Comparison of ENCODE assay signal across 1 cellular context in genomic region chr13:102597029-102598015, GRCh38.
TF ChIP-seq lines count a peak whose summit lies in the region.

No MANE protein-coding gene starts in this region.

TF ChIP-seq in GM23338, 12 proteins besides CTCF, POLR2A, EP300 and RAD21 (continued from another document):
- TF ChIP-seq, protein P1, sequence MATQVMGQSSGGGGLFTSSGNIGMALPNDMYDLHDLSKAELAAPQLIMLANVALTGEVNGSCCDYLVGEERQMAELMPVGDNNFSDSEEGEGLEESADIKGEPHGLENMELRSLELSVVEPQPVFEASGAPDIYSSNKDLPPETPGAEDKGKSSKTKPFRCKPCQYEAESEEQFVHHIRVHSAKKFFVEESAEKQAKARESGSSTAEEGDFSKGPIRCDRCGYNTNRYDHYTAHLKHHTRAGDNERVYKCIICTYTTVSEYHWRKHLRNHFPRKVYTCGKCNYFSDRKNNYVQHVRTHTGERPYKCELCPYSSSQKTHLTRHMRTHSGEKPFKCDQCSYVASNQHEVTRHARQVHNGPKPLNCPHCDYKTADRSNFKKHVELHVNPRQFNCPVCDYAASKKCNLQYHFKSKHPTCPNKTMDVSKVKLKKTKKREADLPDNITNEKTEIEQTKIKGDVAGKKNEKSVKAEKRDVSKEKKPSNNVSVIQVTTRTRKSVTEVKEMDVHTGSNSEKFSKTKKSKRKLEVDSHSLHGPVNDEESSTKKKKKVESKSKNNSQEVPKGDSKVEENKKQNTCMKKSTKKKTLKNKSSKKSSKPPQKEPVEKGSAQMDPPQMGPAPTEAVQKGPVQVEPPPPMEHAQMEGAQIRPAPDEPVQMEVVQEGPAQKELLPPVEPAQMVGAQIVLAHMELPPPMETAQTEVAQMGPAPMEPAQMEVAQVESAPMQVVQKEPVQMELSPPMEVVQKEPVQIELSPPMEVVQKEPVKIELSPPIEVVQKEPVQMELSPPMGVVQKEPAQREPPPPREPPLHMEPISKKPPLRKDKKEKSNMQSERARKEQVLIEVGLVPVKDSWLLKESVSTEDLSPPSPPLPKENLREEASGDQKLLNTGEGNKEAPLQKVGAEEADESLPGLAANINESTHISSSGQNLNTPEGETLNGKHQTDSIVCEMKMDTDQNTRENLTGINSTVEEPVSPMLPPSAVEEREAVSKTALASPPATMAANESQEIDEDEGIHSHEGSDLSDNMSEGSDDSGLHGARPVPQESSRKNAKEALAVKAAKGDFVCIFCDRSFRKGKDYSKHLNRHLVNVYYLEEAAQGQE (IDR thresholded peaks at IDR 0.05; ENCODE audit: unreplicated experiment): no peak
- TF ChIP-seq STAT1 (IDR thresholded peaks at IDR 0.05; ENCODE audit: unreplicated experiment): no peak
- TF ChIP-seq, protein P2, sequence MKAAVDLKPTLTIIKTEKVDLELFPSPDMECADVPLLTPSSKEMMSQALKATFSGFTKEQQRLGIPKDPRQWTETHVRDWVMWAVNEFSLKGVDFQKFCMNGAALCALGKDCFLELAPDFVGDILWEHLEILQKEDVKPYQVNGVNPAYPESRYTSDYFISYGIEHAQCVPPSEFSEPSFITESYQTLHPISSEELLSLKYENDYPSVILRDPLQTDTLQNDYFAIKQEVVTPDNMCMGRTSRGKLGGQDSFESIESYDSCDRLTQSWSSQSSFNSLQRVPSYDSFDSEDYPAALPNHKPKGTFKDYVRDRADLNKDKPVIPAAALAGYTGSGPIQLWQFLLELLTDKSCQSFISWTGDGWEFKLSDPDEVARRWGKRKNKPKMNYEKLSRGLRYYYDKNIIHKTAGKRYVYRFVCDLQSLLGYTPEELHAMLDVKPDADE (IDR thresholded peaks at IDR 0.05): no peak
- no peak for TF ChIP-seq NANOG (IDR thresholded peaks at IDR 0.05; ENCODE audit: borderline replicate concordance)
- no peak for TF ChIP-seq POLR2AphosphoS5 (IDR thresholded peaks at IDR 0.05; ENCODE audit: low read depth)
- TF ChIP-seq CREB1 (CRISPR knock-in tag; IDR thresholded peaks at IDR 0.05; ENCODE audit: low read depth): no peak
- TF ChIP-seq ZNF331 (CRISPR knock-in tag; IDR thresholded peaks at IDR 0.05; ENCODE audit: low read depth): no peak
